26 cellular contexts compared by ENCODE assay signal in the genomic region with DNA sequence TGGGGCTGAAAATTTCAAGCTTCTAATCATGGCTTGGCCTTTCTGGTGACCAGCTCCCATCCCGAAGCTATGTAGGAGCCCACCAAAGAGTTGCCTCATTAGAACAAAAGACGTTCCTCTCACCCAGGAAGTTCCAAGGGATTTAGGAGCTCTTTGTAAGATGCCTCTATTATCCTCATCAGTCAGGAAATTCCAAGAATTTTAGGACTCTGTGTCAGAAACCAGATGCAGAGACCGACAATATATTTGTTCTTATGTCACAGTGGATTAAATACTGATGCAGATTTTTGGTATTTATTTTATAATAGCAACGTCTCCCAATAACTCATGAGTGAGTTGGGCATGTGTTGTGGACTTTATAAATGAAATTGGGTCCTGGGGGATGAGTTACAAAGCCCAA.
"Had no signal": no experiment of that assay in that cellular context is flagged by ENCODE, and none has a peak within 500 bp of the region (broad histone marks: within the 10 kb centered on the region; RNA-seq: fewer than 3 reads in every experiment).

No MANE protein-coding gene starts in this region.

- H3K27ac Mint-ChIP-seq: activated CD8-positive, alpha-beta T cell treated with anti-CD3 and anti-CD28 coated beads, Interleukin-2, amount 10 ng/mL, durations not matched to agents 7 days and 5 days; activated naive CD4-positive, alpha-beta T cell treated with anti-CD3 and anti-CD28 coated beads, Interleukin-2, amount 50 U/mL, for 24 hours; activated T-helper 1 cell treated with anti-CD3 and anti-CD28 coated beads, Interleukin-12 subunit alpha, Interleukin-12 subunit beta, Interleukin-2, Interleukin-4 antibody, amounts not matched to agents 30 ng/mL and 10 ng/mL and 1 ng/mL, durations not matched to agents 14 hours and 24 hours and 36 hours; effector memory CD8-positive, alpha-beta T cell; nephron; stimulated activated memory B cell treated with anti-CD40 and anti-IgM and Interleukin-4, amounts not matched to agents 10 μg/mL and 1 μg/mL and 100 μg/mL, for 72 hours had no signal

- H3K4me1 ChIP-seq: ascending aorta, breast epithelium, colonic mucosa, esophagus muscularis mucosa, heart left ventricle, pancreas, psoas muscle, right atrium auricular region, transverse colon had no signal

- DNase-seq: activated CD4-positive, alpha-beta T cell treated with anti-CD3 and anti-CD28 coated beads for 1 hour; activated CD4-positive, alpha-beta T cell treated with anti-CD3 and anti-CD28 coated beads, Interleukin-2, amount 50 U/mL, for 1 hour; activated CD8-positive, alpha-beta T cell treated with anti-CD3 and anti-CD28 coated beads, Interleukin-2, amount 10 ng/mL, durations not matched to agents 7 days and 5 days; activated gamma-delta T cell; colonic mucosa; dorsolateral prefrontal cortex; effector memory CD8-positive, alpha-beta T cell; heart left ventricle; left cardiac atrium; midbrain; pancreas; psoas muscle; small intestine; T-helper 9 cell; transverse colon had no signal

- ATAC-seq: activated CD8-positive, alpha-beta T cell treated with anti-CD3 and anti-CD28 coated beads, Interleukin-2, amount 10 ng/mL, durations not matched to agents 7 days and 5 days; effector memory CD8-positive, alpha-beta T cell; heart left ventricle; left cardiac atrium; pancreas; psoas muscle; stimulated activated memory B cell treated with anti-CD40 and anti-IgM and Interleukin-4, amounts not matched to agents 10 μg/mL and 1 μg/mL and 100 μg/mL, for 72 hours had no signal

- H3K27me3 ChIP-seq: ascending aorta, breast epithelium, colonic mucosa, esophagus muscularis mucosa, heart left ventricle, neutrophil, pancreas, right atrium auricular region, transverse colon had no signal

- H3K27ac ChIP-seq: ascending aorta, breast epithelium, colonic mucosa, dorsolateral prefrontal cortex, esophagus muscularis mucosa, heart left ventricle, neutrophil, pancreas, psoas muscle, right atrium auricular region, transverse colon had no signal

- H3K4me3 Mint-ChIP-seq: activated CD8-positive, alpha-beta T cell treated with anti-CD3 and anti-CD28 coated beads, Interleukin-2, amount 10 ng/mL, durations not matched to agents 7 days and 5 days; activated naive CD4-positive, alpha-beta T cell treated with anti-CD3 and anti-CD28 coated beads, Interleukin-2, amount 50 U/mL, for 24 hours; activated T-helper 1 cell treated with anti-CD3 and anti-CD28 coated beads, Interleukin-12 subunit alpha, Interleukin-12 subunit beta, Interleukin-2, Interleukin-4 antibody, amounts not matched to agents 30 ng/mL and 10 ng/mL and 1 ng/mL, durations not matched to agents 14 hours and 24 hours and 36 hours; effector memory CD8-positive, alpha-beta T cell; nephron; stimulated activated memory B cell treated with anti-CD40 and anti-IgM and Interleukin-4, amounts not matched to agents 10 μg/mL and 1 μg/mL and 100 μg/mL, for 72 hours had no signal

- H3K9me3 ChIP-seq: ascending aorta, breast epithelium, colonic mucosa, esophagus muscularis mucosa, heart left ventricle, neutrophil, pancreas, psoas muscle, right atrium auricular region, transverse colon had no signal

- H3K36me3 ChIP-seq: ascending aorta, breast epithelium, colonic mucosa, esophagus muscularis mucosa, heart left ventricle, neutrophil, pancreas, right atrium auricular region, transverse colon had no signal

- H3K27me3 Mint-ChIP-seq: stimulated activated memory B cell treated with anti-CD40 and anti-IgM and Interleukin-4, amounts not matched to agents 10 μg/mL and 1 μg/mL and 100 μg/mL, for 72 hours had no signal

- FAIRE-seq: endothelial cell of umbilical vein, pancreas, small intestine, urothelium cell line had no signal

- H3K36me3 Mint-ChIP-seq: activated naive CD4-positive, alpha-beta T cell treated with anti-CD3 and anti-CD28 coated beads, Interleukin-2, amount 50 U/mL, for 24 hours; stimulated activated memory B cell treated with anti-CD40 and anti-IgM and Interleukin-4, amounts not matched to agents 10 μg/mL and 1 μg/mL and 100 μg/mL, for 72 hours had no signal

- H3K4me3 ChIP-seq: ascending aorta, breast epithelium, colonic mucosa, dorsolateral prefrontal cortex, esophagus muscularis mucosa, heart left ventricle, pancreas, psoas muscle, right atrium auricular region, transverse colon had no signal

- H3K4me1 Mint-ChIP-seq: activated naive CD4-positive, alpha-beta T cell treated with anti-CD3 and anti-CD28 coated beads, Interleukin-2, amount 50 U/mL, for 24 hours; nephron; stimulated activated memory B cell treated with anti-CD40 and anti-IgM and Interleukin-4, amounts not matched to agents 10 μg/mL and 1 μg/mL and 100 μg/mL, for 72 hours had no signal

- H3K9me3 Mint-ChIP-seq: activated naive CD4-positive, alpha-beta T cell treated with anti-CD3 and anti-CD28 coated beads, Interleukin-2, amount 50 U/mL, for 24 hours; activated T-helper 1 cell treated with anti-CD3 and anti-CD28 coated beads, Interleukin-12 subunit alpha, Interleukin-12 subunit beta, Interleukin-2, Interleukin-4 antibody, amounts not matched to agents 30 ng/mL and 10 ng/mL and 1 ng/mL, durations not matched to agents 14 hours and 24 hours and 36 hours; effector memory CD8-positive, alpha-beta T cell; stimulated activated memory B cell treated with anti-CD40 and anti-IgM and Interleukin-4, amounts not matched to agents 10 μg/mL and 1 μg/mL and 100 μg/mL, for 72 hours had no signal
